In the genomic region with DNA sequence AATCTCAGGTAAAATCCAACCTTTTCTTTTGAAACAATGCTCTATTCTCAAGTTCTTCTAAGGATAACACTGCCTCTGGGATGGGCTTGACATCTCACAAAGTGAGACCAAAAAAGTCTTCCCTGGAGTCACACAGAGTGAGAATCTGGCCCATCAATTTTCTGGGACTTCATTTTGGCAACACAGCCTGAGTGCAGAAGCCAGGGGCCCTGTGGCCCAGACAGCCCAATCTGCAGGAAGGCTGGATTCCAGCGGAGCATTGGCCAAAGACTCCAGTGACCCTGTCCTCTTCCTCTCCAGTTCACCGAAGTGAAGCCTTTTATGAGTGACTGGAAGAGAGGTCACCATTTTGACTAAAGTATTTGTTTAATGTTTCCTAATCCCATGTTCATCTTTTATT, we compare ENCODE assay signal across 21 cellular contexts.
"Had no signal": no experiment of that assay in that cellular context is flagged by ENCODE, and none has a peak within 500 bp of the region (broad histone marks: within the 10 kb centered on the region; RNA-seq: fewer than 3 reads in every experiment).

No MANE protein-coding gene starts in this region.

- H3K9me3 Mint-ChIP-seq: naive thymus-derived CD8-positive, alpha-beta T cell; stimulated activated naive CD8-positive, alpha-beta T cell treated with anti-CD3 and anti-CD28 coated beads, Interleukin-15, amount 100 ng/mL, for 72 hours had no signal

- H3K27ac ChIP-seq: coronary artery, neutrophil, parathyroid adenoma, thyroid gland had no signal

- H3K9ac ChIP-seq: parathyroid adenoma had no signal

- H3K4me1 Mint-ChIP-seq: naive thymus-derived CD8-positive, alpha-beta T cell; stimulated activated naive CD8-positive, alpha-beta T cell treated with anti-CD3 and anti-CD28 coated beads, Interleukin-15, amount 100 ng/mL, for 72 hours had no signal

- H3K36me3 ChIP-seq: neutrophil, thyroid gland had no signal

- H3K36me3 Mint-ChIP-seq: naive thymus-derived CD8-positive, alpha-beta T cell; type B pancreatic cell had no signal

- H3K27me3 ChIP-seq: neutrophil, thyroid gland had no signal

- H3K27ac Mint-ChIP-seq: naive thymus-derived CD8-positive, alpha-beta T cell; progenitor cell of endocrine pancreas; stimulated activated naive CD8-positive, alpha-beta T cell treated with anti-CD3 and anti-CD28 coated beads, Interleukin-15, amount 100 ng/mL, for 72 hours; type B pancreatic cell had no signal

- H3K4me3 Mint-ChIP-seq: naive thymus-derived CD8-positive, alpha-beta T cell; stimulated activated naive CD8-positive, alpha-beta T cell treated with anti-CD3 and anti-CD28 coated beads, Interleukin-15, amount 100 ng/mL, for 72 hours; type B pancreatic cell had no signal

- H3K79me2 ChIP-seq: parathyroid adenoma had no signal

- H2AFZ ChIP-seq: parathyroid adenoma had no signal

- ATAC-seq: left ventricle myocardium superior; naive thymus-derived CD8-positive, alpha-beta T cell; sciatic nerve; stimulated activated naive CD8-positive, alpha-beta T cell treated with anti-CD3 and anti-CD28 coated beads, Interleukin-15, amount 100 ng/mL, for 72 hours had no signal

- H3K27me3 Mint-ChIP-seq: progenitor cell of endocrine pancreas; stimulated activated naive CD8-positive, alpha-beta T cell treated with anti-CD3 and anti-CD28 coated beads, Interleukin-15, amount 100 ng/mL, for 72 hours; type B pancreatic cell had no signal

- H3K4me3 ChIP-seq: coronary artery, lung, smooth muscle cell, thyroid gland had no signal

- H3K4me2 ChIP-seq: smooth muscle cell had no signal

- H3K4me1 ChIP-seq: parathyroid adenoma, thyroid gland had no signal

- H3K9me3 ChIP-seq: neutrophil, thyroid gland had no signal

- DNase-seq: dermis blood vessel endothelial cell; effector memory CD4-positive, alpha-beta T cell; erythroblast; hypothalamus; left ventricle myocardium superior; naive thymus-derived CD8-positive, alpha-beta T cell; stimulated activated CD4-positive, alpha-beta T cell treated with anti-CD3 and anti-CD28 coated beads, Interleukin-12 subunit alpha, Interleukin-12 subunit beta, amount 100 ng/mL, for 4 hours; stimulated activated CD4-positive, alpha-beta T cell treated with anti-CD3 and anti-CD28 coated beads, Interleukin-1b, Interleukin-23, amount 100 ng/mL, for 48 hours; stimulated activated CD4-positive, alpha-beta T cell treated with anti-CD3 and anti-CD28 coated beads, Interleukin-4, amount 100 ng/mL, for 1 hour; stimulated activated CD8-positive, alpha-beta memory T cell treated with anti-CD3 and anti-CD28 coated beads, Interleukin-4, amount 100 ng/mL, for 48 hours; stimulated activated naive CD4-positive, alpha-beta T cell; stimulated activated naive CD8-positive, alpha-beta T cell treated with anti-CD3 and anti-CD28 coated beads, Interleukin-15, amount 100 ng/mL, for 72 hours; thyroid gland had no signal
